ENCODE assay signal across 8 cellular contexts in genomic region chr18:45879681-45880655, GRCh38. TPM values are rescaled to one million over a fixed set of nuclear protein-coding genes. Genes with fewer than 3 reads are reported as not detected.
DNase-seq lines count a peak whose midpoint lies in the region; ATAC-seq lines count a peak whose summit lies in the region.

No MANE protein-coding gene starts in this region.

- peaks cover 11% of the 10 kb centered on the region for H3K4me1 Mint-ChIP-seq in activated CD4-positive, alpha-beta memory T cell treated with anti-CD3 and anti-CD28 coated beads, Interleukin-2, amount 10 ng/mL, durations not matched to agents 7 days and 5 days
- H3K4me1 Mint-ChIP-seq in memory B cell, result peaks cover 8% of the 10 kb centered on the region

- no peak overlapping the region for H3K4me3 Mint-ChIP-seq in activated CD4-positive, alpha-beta memory T cell treated with anti-CD3 and anti-CD28 coated beads, Interleukin-2, amount 10 ng/mL, durations not matched to agents 7 days and 5 days
- no peak overlapping the region for H3K4me3 Mint-ChIP-seq in memory B cell

- H3K9me3 Mint-ChIP-seq in activated CD4-positive, alpha-beta memory T cell treated with anti-CD3 and anti-CD28 coated beads, Interleukin-2, amount 10 ng/mL, durations not matched to agents 7 days and 5 days, result peaks cover 2% of the 10 kb centered on the region
- H3K9me3 Mint-ChIP-seq in memory B cell, result peaks cover 3% of the 10 kb centered on the region

- H3K27ac Mint-ChIP-seq in activated CD4-positive, alpha-beta memory T cell treated with anti-CD3 and anti-CD28 coated beads, Interleukin-2, amount 10 ng/mL, durations not matched to agents 7 days and 5 days, result no peak overlapping the region
- no peak overlapping the region for H3K27ac Mint-ChIP-seq in memory B cell

- DNase-seq in AG08396 (ENCODE audit: low spot score) (peak; percentile 80), NCI-H460 (ENCODE audit: extremely low read depth, low read depth) (peak; percentile 38), memory B cell (ENCODE audit: low spot score in 2 of 2) (peak; percentile 69 to 76)
- peak; percentile 70 for DNase-seq in activated CD4-positive, alpha-beta memory T cell treated with anti-CD3 and anti-CD28 coated beads, Interleukin-2, amount 10 ng/mL, durations not matched to agents 7 days and 5 days
- peak; percentile 61 for DNase-seq in effector CD4-positive, alpha-beta T cell
- DNase-seq in stimulated activated CD8-positive, alpha-beta memory T cell treated with anti-CD3 and anti-CD28 coated beads, Interleukin-2, amount 100 ng/mL, for 1 hour (ENCODE audit: low read depth in 2 of 2), result peak; percentile 45 to 46

- H3K27me3 Mint-ChIP-seq in activated CD4-positive, alpha-beta memory T cell treated with anti-CD3 and anti-CD28 coated beads, Interleukin-2, amount 10 ng/mL, durations not matched to agents 7 days and 5 days, result no peaks in the 10 kb centered on the region
- no peaks in the 10 kb centered on the region for H3K27me3 Mint-ChIP-seq in memory B cell

- POLR2A ChIA-PET in activated CD4-positive, alpha-beta memory T cell treated with anti-CD3 and anti-CD28 coated beads, Interleukin-2, amount 10 ng/mL, durations not matched to agents 7 days and 5 days (lab: Charles Lee), result no interaction called here

- ATAC-seq in GM18858 (IDR thresholded peaks at IDR 0.05; ENCODE audit: unreplicated experiment) (peak; percentile 75), HG03103 (IDR thresholded peaks at IDR 0.05; ENCODE audit: low read depth, unreplicated experiment) (peak; percentile 90), memory B cell (ENCODE audit: low read depth) (peak; percentile 87)

- CTCF ChIA-PET in activated CD4-positive, alpha-beta memory T cell treated with anti-CD3 and anti-CD28 coated beads, Interleukin-2, amount 10 ng/mL, durations not matched to agents 7 days and 5 days (lab: Charles Lee), result interaction anchor here (0.7 to 6.6 kb wide), 30 partner anchors 9 to 1067 kb away, joined by 3 to 159 read pairs (median 4); partner anchors contain the start of gene SLC14A1

- H3K36me3 Mint-ChIP-seq in activated CD4-positive, alpha-beta memory T cell treated with anti-CD3 and anti-CD28 coated beads, Interleukin-2, amount 10 ng/mL, durations not matched to agents 7 days and 5 days (ENCODE audit: low read depth), result peaks cover 47% of the 10 kb centered on the region
- peaks cover 17% of the 10 kb centered on the region for H3K36me3 Mint-ChIP-seq in memory B cell

RNA-seq across cellular contexts. Expression of gene SIGLEC15, which starts 54.5 kb away (rescaled TPM):
- not detected in 2 replicates for total RNA-seq in NCI-H460 (2014; rRNA removed; shearing (Covaris generic))
- not detected in 2 replicates for polyA plus RNA-seq in NCI-H460 (2014; cell fraction: nucleus; rRNA removed)
- total RNA-seq in activated CD4-positive, alpha-beta memory T cell treated with anti-CD3 and anti-CD28 coated beads, Interleukin-2, amount 10 ng/mL, durations not matched to agents 7 days and 5 days, result not detected

Comparison
In these comparisons a context has a peak if more than half of its experiments do, and no peak if none do; other contexts are left out.
1. Peak in every context shown above with its lines: DNase-seq and ATAC-seq.